9 cellular contexts compared by ENCODE assay signal in genomic region chr2:44342854-44343253, GRCh38. TPM values are rescaled to one million over a fixed set of nuclear protein-coding genes. Genes with fewer than 3 reads are reported as not detected.
DNase-seq lines count a peak whose midpoint lies in the region; ATAC-seq and TF ChIP-seq lines count a peak whose summit lies in the region.
"Had no signal": no experiment of that assay in that cellular context is flagged by ENCODE, and none has a peak within 500 bp of the region (broad histone marks: within the 10 kb centered on the region; RNA-seq: fewer than 3 reads in every experiment).

No MANE protein-coding gene starts in this region.

- peaks cover 20% of the 10 kb centered on the region for H3K36me3 Mint-ChIP-seq in activated CD4-positive, alpha-beta memory T cell treated with anti-CD3 and anti-CD28 coated beads, Interleukin-2, amount 10 ng/mL, durations not matched to agents 7 days and 5 days (ENCODE audit: low read depth)
- H3K36me3 Mint-ChIP-seq in activated CD4-positive, alpha-beta memory T cell treated with anti-CD3 and anti-CD28 coated beads for 36 hours = peaks cover 25% of the 10 kb centered on the region
- H3K36me3 Mint-ChIP-seq in progenitor cell of endocrine pancreas (ENCODE audit: insufficient read depth) = peaks cover 16% of the 10 kb centered on the region
- peaks cover 29% of the 10 kb centered on the region for H3K36me3 Mint-ChIP-seq in stimulated activated memory B cell treated with anti-CD40 and anti-IgM and Interleukin-4, amounts not matched to agents 10 μg/mL and 1 μg/mL and 100 μg/mL, for 72 hours

- DNase-seq in activated CD4-positive, alpha-beta memory T cell treated with anti-CD3 and anti-CD28 coated beads, Interleukin-2, amount 10 ng/mL, durations not matched to agents 7 days and 5 days = peak; percentile 21
- no peak for DNase-seq in activated CD4-positive, alpha-beta memory T cell treated with anti-CD3 and anti-CD28 coated beads for 36 hours
- DNase-seq in NAMALWA (ENCODE audit: low spot score) (peak; percentile 65), cerebellum (ENCODE audit: low spot score) (peak; percentile 23), progenitor cell of endocrine pancreas (ENCODE audit: low spot score, unreplicated experiment) (no peak)
- DNase-seq: NCI-H1092 treated with DMSO at 0.1 percent for 48 hours had no signal

- H3K4me3 Mint-ChIP-seq in activated CD4-positive, alpha-beta memory T cell treated with anti-CD3 and anti-CD28 coated beads, Interleukin-2, amount 10 ng/mL, durations not matched to agents 7 days and 5 days = no peak overlapping the region
- H3K4me3 Mint-ChIP-seq in activated CD4-positive, alpha-beta memory T cell treated with anti-CD3 and anti-CD28 coated beads for 36 hours = no peak overlapping the region
- no peak overlapping the region for H3K4me3 Mint-ChIP-seq in progenitor cell of endocrine pancreas (ENCODE audit: low read depth)
- no peak overlapping the region for H3K4me3 Mint-ChIP-seq in stimulated activated memory B cell treated with anti-CD40 and anti-IgM and Interleukin-4, amounts not matched to agents 10 μg/mL and 1 μg/mL and 100 μg/mL, for 72 hours

- intact Hi-C loops in activated CD4-positive, alpha-beta memory T cell treated with anti-CD3 and anti-CD28 coated beads for 36 hours (cut with micrococcal nuclease) = loop anchor here (1.0 to 2.0 kb wide), 3 partner anchors 98 to 299 kb away; no protein-coding TSS in a partner anchor

- POLR2A ChIA-PET in activated CD4-positive, alpha-beta memory T cell treated with anti-CD3 and anti-CD28 coated beads, Interleukin-2, amount 10 ng/mL, durations not matched to agents 7 days and 5 days (lab: Charles Lee) = interaction anchor here (1.7 kb wide), 1 partner anchor 18 kb away, joined by 6 read pairs; the partner anchor contains the start of genes CAMKMT and PREPL
- POLR2A ChIA-PET in activated CD4-positive, alpha-beta memory T cell treated with anti-CD3 and anti-CD28 coated beads for 36 hours (lab: Charles Lee) = no interaction called here

- peak; percentile 56 for TF ChIP-seq CTCF in progenitor cell of endocrine pancreas (IDR thresholded peaks at IDR 0.05; ENCODE audit: unreplicated experiment)

- no peaks in the 10 kb centered on the region for H3K9me3 Mint-ChIP-seq in activated CD4-positive, alpha-beta memory T cell treated with anti-CD3 and anti-CD28 coated beads, Interleukin-2, amount 10 ng/mL, durations not matched to agents 7 days and 5 days
- no peaks in the 10 kb centered on the region for H3K9me3 Mint-ChIP-seq in activated CD4-positive, alpha-beta memory T cell treated with anti-CD3 and anti-CD28 coated beads for 36 hours
- H3K9me3 Mint-ChIP-seq in progenitor cell of endocrine pancreas (ENCODE audit: low read depth) = no peaks in the 10 kb centered on the region
- no peaks in the 10 kb centered on the region for H3K9me3 Mint-ChIP-seq in stimulated activated memory B cell treated with anti-CD40 and anti-IgM and Interleukin-4, amounts not matched to agents 10 μg/mL and 1 μg/mL and 100 μg/mL, for 72 hours

- ATAC-seq in stimulated activated memory B cell treated with anti-CD40 and anti-IgM and Interleukin-4, amounts not matched to agents 10 μg/mL and 1 μg/mL and 100 μg/mL, for 72 hours = no peak
- no peak for ATAC-seq in HG02870 (IDR thresholded peaks at IDR 0.05; ENCODE audit: unreplicated experiment)
- no peak for ATAC-seq in HG03457 (IDR thresholded peaks at IDR 0.05; ENCODE audit: unreplicated experiment)

- no peak overlapping the region for H3K27ac Mint-ChIP-seq in activated CD4-positive, alpha-beta memory T cell treated with anti-CD3 and anti-CD28 coated beads, Interleukin-2, amount 10 ng/mL, durations not matched to agents 7 days and 5 days
- no peak overlapping the region for H3K27ac Mint-ChIP-seq in activated CD4-positive, alpha-beta memory T cell treated with anti-CD3 and anti-CD28 coated beads for 36 hours
- H3K27ac Mint-ChIP-seq in progenitor cell of endocrine pancreas = no peak overlapping the region
- H3K27ac Mint-ChIP-seq in stimulated activated memory B cell treated with anti-CD40 and anti-IgM and Interleukin-4, amounts not matched to agents 10 μg/mL and 1 μg/mL and 100 μg/mL, for 72 hours = no peak overlapping the region

- H3K27me3 Mint-ChIP-seq in activated CD4-positive, alpha-beta memory T cell treated with anti-CD3 and anti-CD28 coated beads, Interleukin-2, amount 10 ng/mL, durations not matched to agents 7 days and 5 days = no peaks in the 10 kb centered on the region
- H3K27me3 Mint-ChIP-seq in activated CD4-positive, alpha-beta memory T cell treated with anti-CD3 and anti-CD28 coated beads for 36 hours = no peaks in the 10 kb centered on the region
- H3K27me3 Mint-ChIP-seq in progenitor cell of endocrine pancreas = no peaks in the 10 kb centered on the region
- H3K27me3 Mint-ChIP-seq in stimulated activated memory B cell treated with anti-CD40 and anti-IgM and Interleukin-4, amounts not matched to agents 10 μg/mL and 1 μg/mL and 100 μg/mL, for 72 hours = no peaks in the 10 kb centered on the region

- no peaks in the 10 kb centered on the region for H3K4me1 Mint-ChIP-seq in activated CD4-positive, alpha-beta memory T cell treated with anti-CD3 and anti-CD28 coated beads, Interleukin-2, amount 10 ng/mL, durations not matched to agents 7 days and 5 days
- no peaks in the 10 kb centered on the region for H3K4me1 Mint-ChIP-seq in activated CD4-positive, alpha-beta memory T cell treated with anti-CD3 and anti-CD28 coated beads for 36 hours (ENCODE audit: low read depth)
- peaks cover 2% of the 10 kb centered on the region for H3K4me1 Mint-ChIP-seq in progenitor cell of endocrine pancreas (ENCODE audit: low read depth)
- H3K4me1 Mint-ChIP-seq in stimulated activated memory B cell treated with anti-CD40 and anti-IgM and Interleukin-4, amounts not matched to agents 10 μg/mL and 1 μg/mL and 100 μg/mL, for 72 hours = no peaks in the 10 kb centered on the region

- CTCF ChIA-PET in activated CD4-positive, alpha-beta memory T cell treated with anti-CD3 and anti-CD28 coated beads, Interleukin-2, amount 10 ng/mL, durations not matched to agents 7 days and 5 days (lab: Charles Lee) = interaction anchor here (0.7 to 2.0 kb wide), 8 partner anchors 17 to 299 kb away, joined by 3 to 13 read pairs (median 4); no protein-coding TSS in a partner anchor
- CTCF ChIA-PET in activated CD4-positive, alpha-beta memory T cell treated with anti-CD3 and anti-CD28 coated beads for 36 hours (lab: Charles Lee) = interaction anchor here (0.7 to 2.6 kb wide), 8 partner anchors 9 to 612 kb away, joined by 3 to 18 read pairs (median 4); no protein-coding TSS in a partner anchor

RNA-seq across cellular contexts. Expression of gene PREPL, which starts 18.4 kb away (rescaled TPM):
- total RNA-seq in activated CD4-positive, alpha-beta memory T cell treated with anti-CD3 and anti-CD28 coated beads, Interleukin-2, amount 10 ng/mL, durations not matched to agents 7 days and 5 days = 10 to 100 TPM; 20.2 to 21.7 TPM
- 10 to 100 TPM; 25.2 to 32.1 TPM for total RNA-seq in activated CD4-positive, alpha-beta memory T cell treated with anti-CD3 and anti-CD28 coated beads for 36 hours
- total RNA-seq in cerebellum = 111 TPM
- total RNA-seq in progenitor cell of endocrine pancreas = 42.6 and 45.6 TPM in 2 replicates

RNA-seq across cellular contexts. Expression of gene CAMKMT, which starts 18.9 kb away (rescaled TPM):
- total RNA-seq in activated CD4-positive, alpha-beta memory T cell treated with anti-CD3 and anti-CD28 coated beads, Interleukin-2, amount 10 ng/mL, durations not matched to agents 7 days and 5 days = 10 to 100 TPM; 11.6 to 12.0 TPM
- total RNA-seq in activated CD4-positive, alpha-beta memory T cell treated with anti-CD3 and anti-CD28 coated beads for 36 hours = 10 to 100 TPM in 1 of 2 experiments, 1 to 10 TPM in 1; 9.3 to 11.3 TPM
- total RNA-seq in cerebellum (11.0 TPM), progenitor cell of endocrine pancreas (20.3 and 24.1 TPM in 2 replicates)

Comparison
In these comparisons a context has a peak if more than half of its experiments do, and no peak if none do; other contexts are left out.
1. DNase-seq: peak in activated CD4-positive, alpha-beta memory T cell treated with anti-CD3 and anti-CD28 coated beads, Interleukin-2, amount 10 ng/mL, durations not matched to agents 7 days and 5 days (single experiment), NAMALWA (single experiment) and cerebellum (single experiment); none in activated CD4-positive, alpha-beta memory T cell treated with anti-CD3 and anti-CD28 coated beads for 36 hours (single experiment) and progenitor cell of endocrine pancreas (single experiment).